Comparison of ENCODE assay signal across 14 cellular contexts in genomic region chr10:95408148-95408930, GRCh38.
A peak's percentile ranks its signal among the peaks of the same experiment; 100 is the strongest.
DNase-seq lines count a peak whose midpoint lies in the region; ATAC-seq, FAIRE-seq and TF ChIP-seq lines count a peak whose summit lies in the region.
"Had no signal": no experiment of that assay in that cellular context is flagged by ENCODE, and none has a peak within 500 bp of the region (broad histone marks: within the 10 kb centered on the region; RNA-seq: fewer than 3 reads in every experiment).

No MANE protein-coding gene starts in this region.

- CTCF ChIA-PET in HepG2 (lab: Yijun Ruan, JAX; ENCODE audit: low intra/inter-chr PET ratio, low total read pairs): no interaction called here

- H3K4me1 ChIP-seq in liver (ENCODE audit: control insufficient read depth in 4 of 4, insufficient read depth in 4 of 4, low read length in 3 of 4): peaks cover 5 to 12% (median 8%) of the 10 kb centered on the region in 4 donors
- H3K4me1 ChIP-seq in HepG2 (ENCODE audit: insufficient read depth, low read length): no peaks in the 10 kb centered on the region
- no peaks in the 10 kb centered on the region for H3K4me1 ChIP-seq in prostate gland (replicated peaks)

- H3K27ac Mint-ChIP-seq in T-helper 17 cell: no peak overlapping the region
- H3K27ac Mint-ChIP-seq: stimulated activated naive CD8-positive, alpha-beta T cell treated with anti-CD3 and anti-CD28 coated beads, Interleukin-15, Interleukin-2, amounts not matched to agents 100 ng/mL and 50 ng/mL, for 24 hours had no signal

- peaks cover 10% of the 10 kb centered on the region for H3K27me3 Mint-ChIP-seq in T-helper 17 cell

- H4K20me1 ChIP-seq in HepG2 (ENCODE audit: insufficient read depth, low read length): no peaks in the 10 kb centered on the region

- no peak overlapping the region for H3K4me3 ChIP-seq in liver (ENCODE audit: low read depth in 1 of 3, low read length in 3 of 3)
- no peak overlapping the region for H3K4me3 ChIP-seq in HepG2 (replicated peaks in 1 of 3; ENCODE audit: insufficient read depth in 1 of 3, low read depth in 2 of 3, low read length in 3 of 3)
- no peak overlapping the region for H3K4me3 ChIP-seq in fibroblast of mammary gland (ENCODE audit: control insufficient read depth, low read depth, low read length)
- no peak overlapping the region for H3K4me3 ChIP-seq in prostate gland

- intact Hi-C loops in HepG2 (cut with micrococcal nuclease; ENCODE audit: unreplicated experiment): no loop called here
- intact Hi-C loops in prostate gland (cut with DNase I): no loop called here

- WGBS in liver: 91% methylated on average over 7 of the region's 7 CpGs
- WGBS in HepG2 (ENCODE audit: low lambda C conversion rate): 97% methylated on average over 7 of the region's 7 CpGs
- 77% methylated on average over 7 of the region's 7 CpGs for WGBS in prostate gland

- TF ChIP-seq POLR2A in HepG2 (IDR thresholded peaks at IDR 0.05; ENCODE audit: insufficient read depth in 1 of 2, low read depth in 2 of 2, low read length in 2 of 2) (no peak), prostate gland (IDR thresholded peaks at IDR 0.05) (no peak)

- FAIRE-seq in HepG2 (lab: Jason Lieb, UNC): no peak
- FAIRE-seq: endothelial cell of umbilical vein, RCC 7860 had no signal

- TF ChIP-seq EP300 in HepG2 (IDR thresholded peaks at IDR 0.05; ENCODE audit: low read depth in 2 of 2, low read length in 2 of 2) (no peak), HepG2 (CRISPR knock-in tag; IDR thresholded peaks at IDR 0.05; ENCODE audit: borderline replicate concordance) (no peak)

- in situ Hi-C loops in HepG2 (cut with HindIII; ENCODE audit: extremely low pct_ligation_motif_present, low pct_unique_long_range_greater_than_20kb): loop anchor here (25.0 kb wide), 1 partner anchor 454 kb away; no protein-coding TSS in a partner anchor

- H3K4me2 ChIP-seq in HepG2 (ENCODE audit: low read depth, low read length): no peak overlapping the region

- H3K27ac ChIP-seq in liver (ENCODE audit: low read depth in 1 of 2, low read length in 2 of 2): peak overlapping the region; percentile 29 to 50
- no peak overlapping the region for H3K27ac ChIP-seq in HepG2 (ENCODE audit: extremely low read length, insufficient read depth, low read length)
- peak overlapping the region; percentile 41 to 61 for H3K27ac ChIP-seq in prostate gland
- H3K27ac ChIP-seq: neutrophil had no signal

- H3K36me3 ChIP-seq in liver (ENCODE audit: control insufficient read depth in 4 of 4, insufficient read depth in 3 of 4, low read depth in 1 of 4, low read length in 3 of 4) (peaks cover 6 to 21% (median 18%) of the 10 kb centered on the region in 4 donors), HepG2 (replicated peaks in 1 of 2; ENCODE audit: control insufficient read depth in 1 of 2, insufficient read depth in 2 of 2, low read length in 2 of 2) (peaks cover 27 to 52% of the 10 kb centered on the region in 2 experiments), prostate gland (no peaks in the 10 kb centered on the region)
- H3K36me3 ChIP-seq: neutrophil had no signal

- TF ChIP-seq RAD21 in liver (IDR thresholded peaks at IDR 0.05) (no peak), HepG2 (CRISPR knock-in tag; IDR thresholded peaks at IDR 0.05) (no peak)

- no peaks in the 10 kb centered on the region for H3K36me3 Mint-ChIP-seq in T-helper 17 cell (ENCODE audit: low read depth)

- DNase-seq in HepG2 (ENCODE audit: low spot score) (no peak), fibroblast of mammary gland (ENCODE audit: low read depth) (peak; percentile 38), prostate gland (ENCODE audit: low spot score) (no peak), DMS53 (lab: John Stamatoyannopoulos, UW) (no peak), NCI-H69 (lab: John Stamatoyannopoulos, UW) (no peak), T-helper 17 cell (no peak)
- DNase-seq in activated CD4-positive, CD25-positive, alpha-beta regulatory T cell treated with anti-CD3 and anti-CD28 coated beads, Interleukin-2, amount 50 U/mL, for 72 hours: no peak
- DNase-seq: NCI-H2227 treated with DMSO at 0.1 percent for 48 hours; stimulated activated CD4-positive, alpha-beta T cell treated with anti-CD3 and anti-CD28 coated beads, Interleukin-4, amount 100 ng/mL, for 24 hours had no signal

- POLR2A ChIA-PET in HepG2 (lab: Yijun Ruan, JAX): no interaction called here

- H2AFZ ChIP-seq in HepG2 (ENCODE audit: low read length): no peak overlapping the region

- ATAC-seq in HepG2 (no peak), T-helper 17 cell (no peak)

- H3K9me3 ChIP-seq in liver (ENCODE audit: control insufficient read depth in 4 of 4, low read length in 3 of 4) (no peaks in the 10 kb centered on the region), HepG2 (ENCODE audit: low read length) (no peaks in the 10 kb centered on the region), prostate gland (no peaks in the 10 kb centered on the region), T-helper 17 cell (ENCODE audit: control insufficient read depth, low read length, poor library complexity, severe bottlenecking) (no peaks in the 10 kb centered on the region)
- H3K9me3 ChIP-seq: neutrophil had no signal

- H3K4me1 Mint-ChIP-seq in T-helper 17 cell: no peaks in the 10 kb centered on the region

- no peak overlapping the region for H3K9ac ChIP-seq in liver (ENCODE audit: low read depth in 1 of 2, low read length in 2 of 2)
- H3K9ac ChIP-seq in HepG2 (ENCODE audit: insufficient read depth, low read depth, low read length): no peak overlapping the region

- H3K4me3 Mint-ChIP-seq in T-helper 17 cell: no peak overlapping the region
- H3K4me3 Mint-ChIP-seq: stimulated activated naive CD8-positive, alpha-beta T cell treated with anti-CD3 and anti-CD28 coated beads, Interleukin-15, Interleukin-2, amounts not matched to agents 100 ng/mL and 50 ng/mL, for 24 hours had no signal

- no TSS peak for BruUV-seq in HepG2 (replicated peaks; lab: Mats Ljungman, UMichigan)

- H3K27me3 ChIP-seq in liver (ENCODE audit: control insufficient read depth in 4 of 4, insufficient read depth in 4 of 4, low read length in 3 of 4) (no peaks in the 10 kb centered on the region), HepG2 (ENCODE audit: control insufficient read depth in 1 of 2, insufficient read depth in 2 of 2, low read length in 2 of 2) (no peaks in the 10 kb centered on the region), prostate gland (replicated peaks; ENCODE audit: insufficient read depth) (no peaks in the 10 kb centered on the region)

- TF ChIP-seq CTCF in liver (IDR thresholded peaks at IDR 0.05; ENCODE audit: low read depth, low read length, missing input control): no peak
- no peak for TF ChIP-seq CTCF in HepG2 (CRISPR knock-in tag; IDR thresholded peaks at IDR 0.05)
- no peak for TF ChIP-seq CTCF in fibroblast of mammary gland (conservative IDR thresholded peaks at IDR 0.05; ENCODE audit: control insufficient read depth, insufficient read depth, low read depth, low read length)
- TF ChIP-seq CTCF in prostate gland (IDR thresholded peaks at IDR 0.05): no peak

- no peaks in the 10 kb centered on the region for H3K79me2 ChIP-seq in HepG2 (ENCODE audit: insufficient read depth, low read length)

TF ChIP-seq in liver, 16 proteins besides CTCF, POLR2A, EP300 and RAD21:
- no peak for TF ChIP-seq ATF3 (IDR thresholded peaks at IDR 0.05)

TF ChIP-seq in HepG2, 621 proteins besides CTCF, POLR2A, EP300 and RAD21:
- TF ChIP-seq ELF1 (CRISPR knock-in tag; IDR thresholded peaks at IDR 0.05) (no peak), CSRNP2 (CRISPR knock-in tag; conservative IDR thresholded peaks at IDR 0.05; ENCODE audit: low read depth) (no peak), NCOA2 (CRISPR knock-in tag; IDR thresholded peaks at IDR 0.05) (no peak), AHR (CRISPR knock-in tag; IDR thresholded peaks at IDR 0.05) (no peak), ZNF674 (CRISPR knock-in tag; IDR thresholded peaks at IDR 0.05; ENCODE audit: low read depth) (no peak), ZNF550 (CRISPR knock-in tag; IDR thresholded peaks at IDR 0.05; ENCODE audit: borderline replicate concordance) (no peak)
